25 cellular contexts compared by ENCODE assay signal in genomic region chr3:53422954-53423708, GRCh38.
"Had no signal": no experiment of that assay in that cellular context is flagged by ENCODE, and none has a peak within 500 bp of the region (broad histone marks: within the 10 kb centered on the region; RNA-seq: fewer than 3 reads in every experiment).

No MANE protein-coding gene starts in this region.

- H3K36me3 ChIP-seq: brain microvascular endothelial cell had no signal

- H3K4me1 Mint-ChIP-seq: activated CD4-positive, alpha-beta T cell treated with anti-CD3 and anti-CD28 coated beads, Interleukin-2, amount 10 ng/mL, durations not matched to agents 7 days and 5 days; IgD-negative memory B cell; T-cell had no signal

- H3K27me3 ChIP-seq: brain microvascular endothelial cell had no signal

- H3K9me3 Mint-ChIP-seq: activated CD4-positive, alpha-beta memory T cell treated with anti-CD3 and anti-CD28 coated beads for 36 hours; activated CD4-positive, alpha-beta T cell treated with anti-CD3 and anti-CD28 coated beads, Interleukin-2, amount 10 ng/mL, durations not matched to agents 7 days and 5 days; activated naive CD4-positive, alpha-beta T cell treated with anti-CD3 and anti-CD28 coated beads, Interleukin-2, amount 50 U/mL, for 72 hours; activated T-cell treated with anti-CD3 and anti-CD28 coated beads, Interleukin-2, amount 50 U/mL, for 4 hours; T-cell had no signal

- H3K4me3 ChIP-seq: SK-N-MC had no signal

- H3K27me3 Mint-ChIP-seq: activated CD4-positive, alpha-beta T cell treated with anti-CD3 and anti-CD28 coated beads, Interleukin-2, amount 10 ng/mL, durations not matched to agents 7 days and 5 days; IgD-negative memory B cell had no signal

- H3K27ac ChIP-seq: brain microvascular endothelial cell, KMS-11, SK-N-MC had no signal

- ATAC-seq: activated naive CD4-positive, alpha-beta T cell treated with anti-CD3 and anti-CD28 coated beads, Interleukin-2, amount 50 U/mL, for 72 hours; activated T-cell treated with anti-CD3 and anti-CD28 coated beads, Interleukin-2, amount 50 U/mL, for 4 hours; PC-3; Right ventricle myocardium inferior; T-cell had no signal

- H3K27ac Mint-ChIP-seq: activated CD4-positive, alpha-beta memory T cell treated with anti-CD3 and anti-CD28 coated beads for 36 hours; activated CD4-positive, alpha-beta T cell treated with anti-CD3 and anti-CD28 coated beads, Interleukin-2, amount 10 ng/mL, durations not matched to agents 7 days and 5 days; activated naive CD4-positive, alpha-beta T cell treated with anti-CD3 and anti-CD28 coated beads, Interleukin-2, amount 50 U/mL, for 72 hours; IgD-negative memory B cell; T-cell had no signal

- H3K4me3 Mint-ChIP-seq: activated CD4-positive, alpha-beta memory T cell treated with anti-CD3 and anti-CD28 coated beads for 36 hours; activated CD4-positive, alpha-beta T cell treated with anti-CD3 and anti-CD28 coated beads, Interleukin-2, amount 10 ng/mL, durations not matched to agents 7 days and 5 days; activated T-cell treated with anti-CD3 and anti-CD28 coated beads, Interleukin-2, amount 50 U/mL, for 4 hours; IgD-negative memory B cell; T-cell had no signal

- H3K36me3 Mint-ChIP-seq: activated CD4-positive, alpha-beta memory T cell treated with anti-CD3 and anti-CD28 coated beads for 36 hours; activated naive CD4-positive, alpha-beta T cell treated with anti-CD3 and anti-CD28 coated beads, Interleukin-2, amount 50 U/mL, for 72 hours; T-cell had no signal

- DNase-seq: activated CD4-positive, alpha-beta memory T cell treated with anti-CD3 and anti-CD28 coated beads for 36 hours; activated CD4-positive, alpha-beta T cell treated with anti-CD3 and anti-CD28 coated beads, Interleukin-2, amount 10 ng/mL, durations not matched to agents 7 days and 5 days; activated CD4-positive, CD25-positive, alpha-beta regulatory T cell; activated CD8-positive, alpha-beta memory T cell treated with anti-CD3 and anti-CD28 coated beads for 24 hours; activated effector memory CD4-positive, alpha-beta T cell treated with anti-CD3 and anti-CD28 coated beads, Interleukin-2, amount 50 U/mL, for 16 hours; activated naive CD4-positive, alpha-beta T cell treated with Interleukin-2 at 50 U/mL for 16 hours; activated T-cell treated with anti-CD3 and anti-CD28 coated beads, Interleukin-2, amount 50 U/mL, for 4 hours; brain microvascular endothelial cell; MV-4-11; NCI-H1092 treated with DMSO at 0.1 percent for 48 hours; NCI-H1417 treated with DMSO at 0.1 percent for 48 hours; NCI-H1694; NCI-H2029; NCI-H2107; NCI-H524; PC-3; RPMI8226; T-cell; T-helper 2 cell; T1000 had no signal
